ENCODE assay signal across 21 cellular contexts in genomic region chr4:100430441-100430840, GRCh38.
DNase-seq lines count a peak whose midpoint lies in the region; ATAC-seq lines count a peak whose summit lies in the region.
"Had no signal": no experiment of that assay in that cellular context is flagged by ENCODE, and none has a peak within 500 bp of the region (broad histone marks: within the 10 kb centered on the region; RNA-seq: fewer than 3 reads in every experiment).

No MANE protein-coding gene starts in this region.

- in situ Hi-C loops in KBM-7 (cut with MboI; ENCODE audit: low pct_unique_long_range_greater_than_20kb, low sequenced_read_pairs): no loop called here

- ATAC-seq in HG03139 (IDR thresholded peaks at IDR 0.05; ENCODE audit: unreplicated experiment) (no peak), HG03095 (IDR thresholded peaks at IDR 0.05; ENCODE audit: unreplicated experiment) (no peak), GM21367 (IDR thresholded peaks at IDR 0.05; ENCODE audit: unreplicated experiment) (no peak)
- ATAC-seq: GM12878, HCT116, K562, Panc1, SK-N-SH treated with all-trans-retinoic acid at 6 μM for 48 hours had no signal

- peak; percentile 11 for DNase-seq in KBM-7
- peak; percentile 14 to 41 for DNase-seq in NOMO-1 (lab: John Stamatoyannopoulos, UW; ENCODE audit: unreplicated experiment in 2 of 2)
- peak; percentile 26 for DNase-seq in amniotic epithelial cell (ENCODE audit: low read depth)
- no peak for DNase-seq in SK-N-DZ (ENCODE audit: low spot score)
- DNase-seq: BE2C; CD4-positive, alpha-beta T cell; DMS79; GM23248; NCI-H2029; NCI-H2171; NCI-H446; NCI-H69; NK-92 treated with Interleukin-12 subunit alpha and Interleukin-12 subunit beta, amount 100 ng/mL, for 24 hours had no signal
